ENCODE assay signal across 9 cellular contexts in the genomic region with DNA sequence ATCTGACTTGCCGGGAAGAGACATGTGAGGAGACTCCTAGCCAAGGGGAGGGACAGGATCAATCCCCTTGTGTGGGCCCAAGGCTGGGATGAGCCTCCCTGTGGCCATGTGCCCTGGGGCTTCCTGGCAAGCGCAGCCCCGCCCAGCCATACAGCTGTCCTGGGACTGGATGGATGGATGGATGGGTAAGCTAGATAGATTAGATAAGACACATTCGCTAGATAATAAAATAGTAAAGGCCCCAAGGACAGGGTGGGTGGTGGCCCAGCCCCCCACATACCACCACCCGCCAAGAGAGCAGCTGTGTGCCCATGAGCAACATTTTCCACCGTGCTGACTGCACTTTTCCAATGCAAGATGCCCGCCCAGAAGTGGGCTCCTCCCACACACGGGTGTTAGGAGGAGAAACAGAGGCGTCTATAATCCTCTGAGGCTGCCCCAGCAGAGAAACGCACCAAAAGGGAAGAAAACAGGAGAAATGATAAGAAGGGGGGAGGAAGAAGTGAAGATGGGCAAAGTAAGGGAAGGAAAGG. TPM values are rescaled to one million over a fixed set of nuclear protein-coding genes. Genes with fewer than 3 reads are reported as not detected.
DNase-seq lines count a peak whose midpoint lies in the region; ATAC-seq, FAIRE-seq and TF ChIP-seq lines count a peak whose summit lies in the region.
"Had no signal": no experiment of that assay in that cellular context is flagged by ENCODE, and none has a peak within 500 bp of the region (broad histone marks: within the 10 kb centered on the region; RNA-seq: fewer than 3 reads in every experiment).

No MANE protein-coding gene starts in this region.

- 55 to 69% methylated on average over 10 of the region's 10 CpGs for WGBS in pancreas, 2 donors
- WGBS in transverse colon (ENCODE audit: low coverage in 1 of 2), 2 donors: 16 to 53% methylated on average over 5 to 10 of the region's 10 CpGs

- in situ Hi-C loops in transverse colon (cut with MboI; ENCODE audit: low pct_ligation_motif_present in 1 of 4, low pct_unique_long_range_greater_than_20kb in 1 of 4, low sequenced_read_pairs in 3 of 4): no loop called here

- peak; percentile 40 for DNase-seq in D341Med (ENCODE audit: low spot score)
- DNase-seq in choroid plexus epithelial cell (ENCODE audit: low read depth): peak; percentile 60
- DNase-seq in pancreas: no peak
- DNase-seq in transverse colon: no peak
- DNase-seq in NCI-H526 (lab: John Stamatoyannopoulos, UW): no peak

- peak; percentile 7 to 9 for ATAC-seq in activated CD4-positive, CD25-positive, alpha-beta regulatory T cell treated with anti-CD3 and anti-CD28 coated beads, Interleukin-2, amount 50 U/mL, for 24 hours
- ATAC-seq in pancreas (peak in 1 of 4 donors; percentile 3), GM21381 (IDR thresholded peaks at IDR 0.05; ENCODE audit: unreplicated experiment) (no peak), GM19324 (IDR thresholded peaks at IDR 0.05; ENCODE audit: low FRiP score, unreplicated experiment) (no peak)

- no peaks in the 10 kb centered on the region for H3K9me3 ChIP-seq in pancreas
- H3K9me3 ChIP-seq in transverse colon: no peaks in the 10 kb centered on the region

- H3K27me3 ChIP-seq in pancreas: no peaks in the 10 kb centered on the region
- no peaks in the 10 kb centered on the region for H3K27me3 ChIP-seq in transverse colon

- no peak for FAIRE-seq in pancreas (lab: Jason Lieb, UNC)

- no peak for TF ChIP-seq EP300 in transverse colon (IDR thresholded peaks at IDR 0.05; ENCODE audit: low read depth)

- TF ChIP-seq CTCF in choroid plexus epithelial cell (conservative IDR thresholded peaks at IDR 0.05; ENCODE audit: low read depth, low read length): no peak
- no peak for TF ChIP-seq CTCF in pancreas (IDR thresholded peaks at IDR 0.05)
- no peak for TF ChIP-seq CTCF in transverse colon (IDR thresholded peaks at IDR 0.05)

- H3K4me3 ChIP-seq in choroid plexus epithelial cell (ENCODE audit: low read depth, low read length) (no peak overlapping the region), pancreas (no peak overlapping the region), transverse colon (no peak overlapping the region)

- intact Hi-C loops in pancreas (cut with DNase I) (no loop called here), transverse colon (cut with DNase I; ENCODE audit: low total_unique reads) (no loop called here)

- peaks cover 18 to 33% (median 21%) of the 10 kb centered on the region in 3 donors for H3K4me1 ChIP-seq in pancreas
- peaks cover 25 to 50% (median 36%) of the 10 kb centered on the region in 4 donors for H3K4me1 ChIP-seq in transverse colon

- H3K36me3 ChIP-seq in pancreas (peaks cover 2 to 10% (median 5%) of the 10 kb centered on the region in 3 donors), transverse colon (no peaks in the 10 kb centered on the region)

- no peak for TF ChIP-seq POLR2A in transverse colon (IDR thresholded peaks at IDR 0.05)

- H3K27ac ChIP-seq in pancreas (peak overlapping the region; percentile 56 to 85 (median 76)), transverse colon (peak overlapping the region; percentile 83 to 90 (median 90))

RNA-seq across cellular contexts. Expression of gene ZBTB17, which starts 25.1 kb away (rescaled TPM):
- total RNA-seq in pancreas (10 to 100 TPM; 16.2 to 24.3 (median 16.7) TPM), transverse colon (100 to 1,000 TPM in 1 of 4 donors, 10 to 100 TPM in 3; 33.3 to 113 (median 50.5) TPM)
- 100 to 1,000 TPM in 1 of 2 donors, 10 to 100 TPM in 1; 90.5 to 106 TPM for polyA plus RNA-seq in pancreas

RNA-seq across cellular contexts. Expression of gene SRARP, which starts 53.2 kb away (rescaled TPM):
- total RNA-seq in pancreas (not detected), transverse colon (not detected)
- polyA plus RNA-seq in pancreas: not detected
- total RNA-seq: mononuclear cell had no signal

Comparison
In these comparisons a context has a peak if more than half of its experiments do, and no peak if none do; other contexts are left out.
1. DNase-seq: peak in D341Med (single experiment) and choroid plexus epithelial cell (single experiment); none in pancreas (0 of 6), transverse colon (single experiment) and NCI-H526 (0 of 2).
2. ATAC-seq: peak in activated CD4-positive, CD25-positive, alpha-beta regulatory T cell treated with anti-CD3 and anti-CD28 coated beads, Interleukin-2, amount 50 U/mL, for 24 hours (2 of 2); none in GM21381 (single experiment) and GM19324 (single experiment).